Comparison of ENCODE assay signal across 1 cellular context in genomic region chr14:104650057-104650980, GRCh38.
A peak's percentile ranks its signal among the peaks of the same experiment; 100 is the strongest.
TF ChIP-seq lines count a peak whose summit lies in the region.

No MANE protein-coding gene starts in this region.

TF ChIP-seq in HepG2, 621 proteins besides CTCF, POLR2A, EP300 and RAD21 (continued from another document and continues in another):
- TF ChIP-seq USF2 (IDR thresholded peaks at IDR 0.05; ENCODE audit: low read depth, low read length) (no peak), USF2 (CRISPR knock-in tag; IDR thresholded peaks at IDR 0.05; ENCODE audit: borderline replicate concordance) (no peak), HNRNPUL1 (IDR thresholded peaks at IDR 0.05; ENCODE audit: low read depth, low read length) (no peak), YEATS2 (CRISPR knock-in tag; IDR thresholded peaks at IDR 0.05; ENCODE audit: borderline replicate concordance) (no peak), ELF3 (CRISPR knock-in tag; IDR thresholded peaks at IDR 0.05) (0 out of 2 replicates have a peak, but pooled peaks have one; percentile 44), ZNF710 (CRISPR knock-in tag; IDR thresholded peaks at IDR 0.05; ENCODE audit: borderline replicate concordance) (no peak), ZNF430 (CRISPR knock-in tag; IDR thresholded peaks at IDR 0.05) (0 out of 2 replicates have a peak, but pooled peaks have one; percentile 38), MIER2 (CRISPR knock-in tag; IDR thresholded peaks at IDR 0.05) (0 out of 2 replicates have a peak, but pooled peaks have one; percentile 42), IRF2 (CRISPR knock-in tag; IDR thresholded peaks at IDR 0.05) (0 out of 2 replicates have a peak, but pooled peaks have one; percentile 51), ZNF781 (CRISPR knock-in tag; IDR thresholded peaks at IDR 0.05; ENCODE audit: borderline replicate concordance, not compliant biosample characterization) (no peak), CEBPB (IDR thresholded peaks at IDR 0.05; ENCODE audit: borderline replicate concordance, low read depth, low read length) (no peak), ZNF318 (CRISPR knock-in tag; IDR thresholded peaks at IDR 0.05) (no peak), FOXK2 (IDR thresholded peaks at IDR 0.05) (no peak), FOXC1 (CRISPR knock-in tag; IDR thresholded peaks at IDR 0.05; ENCODE audit: borderline replicate concordance) (no peak), ZNF577 (CRISPR knock-in tag; IDR thresholded peaks at IDR 0.05; ENCODE audit: borderline replicate concordance, low read depth) (no peak), ZNF691 (CRISPR knock-in tag; IDR thresholded peaks at IDR 0.05; ENCODE audit: borderline replicate concordance, low read depth) (peak; percentile 55; the same call in 1 of the 2 replicates), MXD3 (CRISPR knock-in tag; IDR thresholded peaks at IDR 0.05) (no peak), ZNF296 (CRISPR knock-in tag; conservative IDR thresholded peaks at IDR 0.05) (0 out of 2 replicates have a peak, but pooled peaks have one; percentile 33), ATF7 (IDR thresholded peaks at IDR 0.05) (no peak), ATF7 (CRISPR knock-in tag; IDR thresholded peaks at IDR 0.05) (no peak), PAWR (CRISPR knock-in tag; IDR thresholded peaks at IDR 0.05; ENCODE audit: borderline replicate concordance) (no peak), NFYC (CRISPR knock-in tag; IDR thresholded peaks at IDR 0.05) (peak; percentile 19; the same call in 1 of the 2 replicates), IRF1 (CRISPR knock-in tag; IDR thresholded peaks at IDR 0.05; ENCODE audit: low read depth) (no peak), DZIP1 (CRISPR knock-in tag; IDR thresholded peaks at IDR 0.05) (no peak), RXRA (CRISPR knock-in tag; IDR thresholded peaks at IDR 0.05) (0 out of 2 replicates have a peak, but pooled peaks have one; percentile 41), ZNF839 (CRISPR knock-in tag; IDR thresholded peaks at IDR 0.05; ENCODE audit: borderline replicate concordance) (no peak), ZNF343 (CRISPR knock-in tag; IDR thresholded peaks at IDR 0.05) (no peak), NFIC (IDR thresholded peaks at IDR 0.05; ENCODE audit: low read length) (no peak), ZSCAN20 (CRISPR knock-in tag; IDR thresholded peaks at IDR 0.05; ENCODE audit: borderline replicate concordance) (no peak), FOXK1 (CRISPR knock-in tag; IDR thresholded peaks at IDR 0.05; ENCODE audit: borderline replicate concordance, low read depth) (no peak), ZNF704 (CRISPR knock-in tag; IDR thresholded peaks at IDR 0.05; ENCODE audit: borderline replicate concordance) (no peak), ZBTB49 (CRISPR knock-in tag; IDR thresholded peaks at IDR 0.05; ENCODE audit: borderline replicate concordance) (no peak), SALL2 (CRISPR knock-in tag; IDR thresholded peaks at IDR 0.05) (no peak), ZBTB7A (CRISPR knock-in tag; IDR thresholded peaks at IDR 0.05) (peak; percentile 57; the same call in 1 of the 2 replicates), NR2F1 (CRISPR knock-in tag; IDR thresholded peaks at IDR 0.05) (no peak), PHF5A (CRISPR knock-in tag; IDR thresholded peaks at IDR 0.05; ENCODE audit: low read depth, unreplicated experiment) (no peak)
